ENCODE assay signal across 1 cellular context in genomic region chr1:224182866-224183590, GRCh38.
A peak's percentile ranks its signal among the peaks of the same experiment; 100 is the strongest.
TF ChIP-seq lines count a peak whose summit lies in the region.

Gene DEGS1 (plus strand): TSS chr1:224183240. CDS start chr1:224183337, 97 bp downstream.

TF ChIP-seq in K562, 482 proteins besides CTCF, POLR2A, EP300 and RAD21 (continued from another document and continues in another):
- TF ChIP-seq JUN (IDR thresholded peaks at IDR 0.05; ENCODE audit: borderline replicate concordance, low read depth, low read length): no peak; the same call in 1 of the 2 replicates
- TF ChIP-seq JUN (CRISPR knock-in tag; IDR thresholded peaks at IDR 0.05; ENCODE audit: borderline replicate concordance): no peak; the same call in 1 of the 2 replicates
- TF ChIP-seq ZNF766 (CRISPR knock-in tag; conservative IDR thresholded peaks at IDR 0.05): no peak; the same call in 1 of the 2 replicates
- peak; percentile 79 for TF ChIP-seq POLR2H (tag; IDR thresholded peaks at IDR 0.05; ENCODE audit: low read depth)
- no peak for TF ChIP-seq ZNF586 (CRISPR knock-in tag; conservative IDR thresholded peaks at IDR 0.05)
- TF ChIP-seq KDM2B (CRISPR knock-in tag; IDR thresholded peaks at IDR 0.05): peak; percentile 63
- TF ChIP-seq ZNF699 (CRISPR knock-in tag; IDR thresholded peaks at IDR 0.05; ENCODE audit: insufficient replicate concordance): no peak
- no peak for TF ChIP-seq BRF1 (IDR thresholded peaks at IDR 0.05; ENCODE audit: borderline replicate concordance, extremely low read depth, insufficient read length)
- TF ChIP-seq CBX8 (IDR thresholded peaks at IDR 0.05; ENCODE audit: borderline replicate concordance, extremely low read depth, low read depth, low read length, poor library complexity, severe bottlenecking): no peak
- no peak for TF ChIP-seq TAL1 (IDR thresholded peaks at IDR 0.05)
- TF ChIP-seq THAP7 (CRISPR knock-in tag; IDR thresholded peaks at IDR 0.05): no peak
- TF ChIP-seq ZNF175 (CRISPR knock-in tag; IDR thresholded peaks at IDR 0.05; ENCODE audit: low read depth): no peak
- 0 out of 2 replicates have a peak, but pooled peaks have one; percentile 35 for TF ChIP-seq DMBX1 (CRISPR knock-in tag; IDR thresholded peaks at IDR 0.05; ENCODE audit: borderline replicate concordance)
- TF ChIP-seq CBFB (CRISPR knock-in tag; IDR thresholded peaks at IDR 0.05): no peak
- no peak for TF ChIP-seq MAFG (tag; conservative IDR thresholded peaks at IDR 0.05)
- TF ChIP-seq NR2C2 (CRISPR knock-in tag; IDR thresholded peaks at IDR 0.05): peak; percentile 69; the same call in 1 of the 2 replicates
- TF ChIP-seq NR2C2 (tag; IDR thresholded peaks at IDR 0.05): no peak
- TF ChIP-seq ILK (tag; IDR thresholded peaks at IDR 0.05; ENCODE audit: borderline replicate concordance, low read depth): no peak
- 0 out of 2 replicates have a peak, but pooled peaks have one; percentile 71 for TF ChIP-seq MTA3 (IDR thresholded peaks at IDR 0.05; ENCODE audit: borderline replicate concordance)
- no peak for TF ChIP-seq ZBTB26 (CRISPR knock-in tag; IDR thresholded peaks at IDR 0.05)
- TF ChIP-seq, protein P1, sequence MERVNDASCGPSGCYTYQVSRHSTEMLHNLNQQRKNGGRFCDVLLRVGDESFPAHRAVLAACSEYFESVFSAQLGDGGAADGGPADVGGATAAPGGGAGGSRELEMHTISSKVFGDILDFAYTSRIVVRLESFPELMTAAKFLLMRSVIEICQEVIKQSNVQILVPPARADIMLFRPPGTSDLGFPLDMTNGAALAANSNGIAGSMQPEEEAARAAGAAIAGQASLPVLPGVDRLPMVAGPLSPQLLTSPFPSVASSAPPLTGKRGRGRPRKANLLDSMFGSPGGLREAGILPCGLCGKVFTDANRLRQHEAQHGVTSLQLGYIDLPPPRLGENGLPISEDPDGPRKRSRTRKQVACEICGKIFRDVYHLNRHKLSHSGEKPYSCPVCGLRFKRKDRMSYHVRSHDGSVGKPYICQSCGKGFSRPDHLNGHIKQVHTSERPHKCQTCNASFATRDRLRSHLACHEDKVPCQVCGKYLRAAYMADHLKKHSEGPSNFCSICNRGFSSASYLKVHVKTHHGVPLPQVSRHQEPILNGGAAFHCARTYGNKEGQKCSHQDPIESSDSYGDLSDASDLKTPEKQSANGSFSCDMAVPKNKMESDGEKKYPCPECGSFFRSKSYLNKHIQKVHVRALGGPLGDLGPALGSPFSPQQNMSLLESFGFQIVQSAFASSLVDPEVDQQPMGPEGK (CRISPR knock-in tag; IDR thresholded peaks at IDR 0.05; ENCODE audit: borderline replicate concordance): no peak
- no peak for TF ChIP-seq ZNF253 (CRISPR knock-in tag; conservative IDR thresholded peaks at IDR 0.05)
- TF ChIP-seq TEAD2 (tag; IDR thresholded peaks at IDR 0.05): no peak
- no peak for TF ChIP-seq RBM39 (optimal IDR thresholded peaks at IDR 0.05; ENCODE audit: low read depth, low read length)
- peak in 1 of 2 experiments; percentile 80; a peak in 2 of 4 replicates for TF ChIP-seq MAZ (CRISPR knock-in tag; conservative IDR thresholded peaks at IDR 0.05 in 1 of 2, IDR thresholded peaks at IDR 0.05 in 1 of 2)
- TF ChIP-seq CBX1 (IDR thresholded peaks at IDR 0.05; ENCODE audit: low read depth): peak; percentile 81; the same call in 1 of the 2 replicates
- peak; percentile 91 for TF ChIP-seq CTBP1 (IDR thresholded peaks at IDR 0.05; ENCODE audit: borderline replicate concordance)
- peak; percentile 6; the same call in 1 of the 2 replicates for TF ChIP-seq KLF13 (tag; IDR thresholded peaks at IDR 0.05; ENCODE audit: borderline replicate concordance, low read depth)
- TF ChIP-seq MBD2 (IDR thresholded peaks at IDR 0.05; ENCODE audit: borderline replicate concordance, low read depth): peak; percentile 59; the same call in 1 of the 2 replicates
- TF ChIP-seq ZBTB43 (CRISPR knock-in tag; IDR thresholded peaks at IDR 0.05): no peak
- TF ChIP-seq, protein P2, sequence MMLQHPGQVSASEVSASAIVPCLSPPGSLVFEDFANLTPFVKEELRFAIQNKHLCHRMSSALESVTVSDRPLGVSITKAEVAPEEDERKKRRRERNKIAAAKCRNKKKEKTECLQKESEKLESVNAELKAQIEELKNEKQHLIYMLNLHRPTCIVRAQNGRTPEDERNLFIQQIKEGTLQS (IDR thresholded peaks at IDR 0.05): no peak; the same call in 1 of the 2 replicates
- TF ChIP-seq, protein P2 (CRISPR knock-in tag; conservative IDR thresholded peaks at IDR 0.05): no peak; the same call in 1 of the 2 replicates
- no peak for TF ChIP-seq TAF15 (IDR thresholded peaks at IDR 0.05; ENCODE audit: low read depth, low read length)
- TF ChIP-seq, protein P3, sequence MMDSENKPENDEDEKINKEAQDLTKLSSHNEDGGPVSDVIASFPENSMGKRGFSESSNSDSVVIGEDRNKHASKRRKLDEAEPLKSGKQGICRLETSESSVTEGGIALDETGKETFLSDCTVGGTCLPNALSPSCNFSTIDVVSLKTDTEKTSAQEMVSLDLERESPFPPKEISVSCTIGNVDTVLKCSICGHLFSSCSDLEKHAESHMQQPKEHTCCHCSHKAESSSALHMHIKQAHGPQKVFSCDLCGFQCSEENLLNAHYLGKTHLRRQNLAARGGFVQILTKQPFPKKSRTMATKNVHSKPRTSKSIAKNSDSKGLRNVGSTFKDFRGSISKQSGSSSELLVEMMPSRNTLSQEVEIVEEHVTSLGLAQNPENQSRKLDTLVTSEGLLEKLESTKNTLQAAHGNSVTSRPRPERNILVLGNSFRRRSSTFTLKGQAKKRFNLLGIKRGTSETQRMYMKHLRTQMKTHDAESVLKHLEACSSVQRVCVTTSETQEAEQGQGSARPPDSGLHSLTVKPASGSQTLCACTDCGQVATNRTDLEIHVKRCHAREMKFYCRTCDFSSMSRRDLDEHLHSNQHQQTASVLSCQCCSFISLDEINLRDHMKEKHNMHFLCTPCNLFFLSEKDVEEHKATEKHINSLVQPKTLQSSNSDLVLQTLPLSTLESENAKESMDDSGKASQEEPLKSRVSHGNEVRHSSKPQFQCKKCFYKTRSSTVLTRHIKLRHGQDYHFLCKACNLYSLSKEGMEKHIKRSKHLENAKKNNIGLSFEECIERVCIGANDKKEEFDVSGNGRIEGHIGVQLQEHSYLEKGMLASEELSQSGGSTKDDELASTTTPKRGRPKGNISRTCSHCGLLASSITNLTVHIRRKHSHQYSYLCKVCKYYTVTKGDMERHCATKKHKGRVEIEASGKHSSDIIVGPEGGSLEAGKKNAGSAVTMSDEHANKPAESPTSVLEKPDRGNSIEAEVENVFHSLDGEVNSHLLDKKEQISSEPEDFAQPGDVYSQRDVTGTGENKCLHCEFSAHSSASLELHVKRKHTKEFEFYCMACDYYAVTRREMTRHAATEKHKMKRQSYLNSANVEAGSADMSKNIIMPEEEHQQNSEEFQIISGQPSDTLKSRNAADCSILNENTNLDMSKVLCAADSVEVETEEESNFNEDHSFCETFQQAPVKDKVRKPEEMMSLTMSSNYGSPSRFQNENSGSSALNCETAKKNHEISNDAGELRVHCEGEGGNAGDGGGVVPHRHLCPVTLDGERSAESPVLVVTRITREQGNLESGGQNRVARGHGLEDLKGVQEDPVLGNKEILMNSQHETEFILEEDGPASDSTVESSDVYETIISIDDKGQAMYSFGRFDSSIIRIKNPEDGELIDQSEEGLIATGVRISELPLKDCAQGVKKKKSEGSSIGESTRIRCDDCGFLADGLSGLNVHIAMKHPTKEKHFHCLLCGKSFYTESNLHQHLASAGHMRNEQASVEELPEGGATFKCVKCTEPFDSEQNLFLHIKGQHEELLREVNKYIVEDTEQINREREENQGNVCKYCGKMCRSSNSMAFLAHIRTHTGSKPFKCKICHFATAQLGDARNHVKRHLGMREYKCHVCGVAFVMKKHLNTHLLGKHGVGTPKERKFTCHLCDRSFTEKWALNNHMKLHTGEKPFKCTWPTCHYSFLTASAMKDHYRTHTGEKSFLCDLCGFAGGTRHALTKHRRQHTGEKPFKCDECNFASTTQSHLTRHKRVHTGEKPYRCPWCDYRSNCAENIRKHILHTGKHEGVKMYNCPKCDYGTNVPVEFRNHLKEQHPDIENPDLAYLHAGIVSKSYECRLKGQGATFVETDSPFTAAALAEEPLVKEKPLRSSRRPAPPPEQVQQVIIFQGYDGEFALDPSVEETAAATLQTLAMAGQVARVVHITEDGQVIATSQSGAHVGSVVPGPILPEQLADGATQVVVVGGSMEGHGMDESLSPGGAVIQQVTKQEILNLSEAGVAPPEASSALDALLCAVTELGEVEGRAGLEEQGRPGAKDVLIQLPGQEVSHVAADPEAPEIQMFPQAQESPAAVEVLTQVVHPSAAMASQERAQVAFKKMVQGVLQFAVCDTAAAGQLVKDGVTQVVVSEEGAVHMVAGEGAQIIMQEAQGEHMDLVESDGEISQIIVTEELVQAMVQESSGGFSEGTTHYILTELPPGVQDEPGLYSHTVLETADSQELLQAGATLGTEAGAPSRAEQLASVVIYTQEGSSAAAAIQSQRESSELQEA (IDR thresholded peaks at IDR 0.05; ENCODE audit: low read depth): peak; percentile 77; the same call in 1 of the 2 replicates
- TF ChIP-seq TRIM24 (IDR thresholded peaks at IDR 0.05): no peak
- no peak for TF ChIP-seq HMG20B (CRISPR knock-in tag; IDR thresholded peaks at IDR 0.05)
- TF ChIP-seq HEY1 (CRISPR knock-in tag; IDR thresholded peaks at IDR 0.05; ENCODE audit: borderline replicate concordance): no peak
- no peak for TF ChIP-seq PTRF (tag; IDR thresholded peaks at IDR 0.05)
- no peak; the same call in 1 of the 2 replicates for TF ChIP-seq NFRKB (IDR thresholded peaks at IDR 0.05; ENCODE audit: low read depth)
- no peak for TF ChIP-seq GATA2 (CRISPR knock-in tag; IDR thresholded peaks at IDR 0.05)
- TF ChIP-seq TAF7 (tag; IDR thresholded peaks at IDR 0.05): peak; percentile 56; the same call in 1 of the 2 replicates
- no peak for TF ChIP-seq MAFK (IDR thresholded peaks at IDR 0.05; ENCODE audit: low read length)
- TF ChIP-seq DACH1 (IDR thresholded peaks at IDR 0.05; ENCODE audit: partially characterized antibody): no peak
- TF ChIP-seq FOXP1 (CRISPR knock-in tag; IDR thresholded peaks at IDR 0.05): peak; percentile 94
- no peak for TF ChIP-seq ATF4 (CRISPR knock-in tag; IDR thresholded peaks at IDR 0.05)
- TF ChIP-seq RUNX1 (IDR thresholded peaks at IDR 0.05; ENCODE audit: low read depth): 0 out of 2 replicates have a peak, but pooled peaks have one; percentile 41
- no peak for TF ChIP-seq RBM14 (IDR thresholded peaks at IDR 0.05; ENCODE audit: borderline replicate concordance, insufficient read depth, low read depth, low read length)
- TF ChIP-seq NFIC (IDR thresholded peaks at IDR 0.05): peak; percentile 67
- no peak for TF ChIP-seq ADNP (tag; IDR thresholded peaks at IDR 0.05)
- no peak; the same call in 1 of the 2 replicates for TF ChIP-seq IRF2 (CRISPR knock-in tag; IDR thresholded peaks at IDR 0.05)
- TF ChIP-seq FIP1L1 (IDR thresholded peaks at IDR 0.05; ENCODE audit: low read depth, low read length, poor library complexity, severe bottlenecking): peak; percentile 49
- peak; percentile 72 for TF ChIP-seq TBP (optimal IDR thresholded peaks at IDR 0.05; ENCODE audit: low read depth, low read length)
- no peak for TF ChIP-seq ZKSCAN3 (CRISPR knock-in tag; IDR thresholded peaks at IDR 0.05)
- TF ChIP-seq FOXA3 (CRISPR knock-in tag; conservative IDR thresholded peaks at IDR 0.05 in 1 of 2, IDR thresholded peaks at IDR 0.05 in 1 of 2): peak in 1 of 2 experiments; percentile 55; a peak in 1 of 4 replicates
- TF ChIP-seq, protein P4, sequence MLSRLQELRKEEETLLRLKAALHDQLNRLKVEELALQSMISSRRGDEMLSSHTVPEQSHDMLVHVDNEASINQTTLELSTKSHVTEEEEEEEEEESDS (CRISPR knock-in tag; IDR thresholded peaks at IDR 0.05): no peak
- no peak for TF ChIP-seq STAT5A (IDR thresholded peaks at IDR 0.05; ENCODE audit: borderline replicate concordance, low read length)
- no peak for TF ChIP-seq ZNF436 (CRISPR knock-in tag; IDR thresholded peaks at IDR 0.05)
- TF ChIP-seq DLX4 (CRISPR knock-in tag; IDR thresholded peaks at IDR 0.05): no peak
- peak; percentile 97 for TF ChIP-seq RBBP5 (IDR thresholded peaks at IDR 0.05; ENCODE audit: borderline replicate concordance, insufficient read depth, low read length, poor library complexity, severe bottlenecking)
- TF ChIP-seq XRCC4 (IDR thresholded peaks at IDR 0.05; ENCODE audit: extremely low read depth, insufficient read depth, insufficient read length): no peak
